10 cellular contexts compared by ENCODE assay signal in the genomic region with DNA sequence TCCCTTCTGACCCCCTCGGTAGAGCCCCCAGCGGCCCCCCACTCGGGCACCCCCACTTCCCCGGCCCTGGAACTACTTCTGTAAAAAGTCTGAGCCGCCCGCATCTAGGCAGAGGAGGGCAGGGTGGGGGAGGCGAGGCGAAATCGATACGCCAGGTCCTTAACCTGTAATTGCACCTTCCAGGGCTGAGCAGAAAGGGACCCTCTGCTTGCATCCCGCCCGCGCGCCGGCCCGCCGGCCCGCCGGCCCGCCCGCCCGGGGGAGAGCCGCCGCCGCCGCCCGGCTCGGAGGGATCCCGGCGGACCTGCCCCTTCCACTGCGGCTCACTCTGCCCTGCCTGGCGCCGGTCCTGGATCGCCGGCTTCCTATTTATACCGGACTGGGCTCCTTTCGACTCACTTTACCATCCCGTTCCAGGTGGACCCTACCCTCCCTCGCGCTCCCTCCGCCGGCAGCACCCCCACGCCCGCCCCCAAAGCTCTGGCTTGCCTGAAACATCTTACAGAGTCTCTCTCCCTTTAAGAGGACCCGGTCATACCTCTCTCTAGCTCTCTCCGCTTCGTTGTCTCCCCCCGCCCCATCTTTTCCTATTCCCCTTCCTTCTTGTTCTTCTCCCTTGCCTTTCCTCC. TPM values are rescaled to one million over a fixed set of nuclear protein-coding genes. Genes with fewer than 3 reads are reported as not detected.
DNase-seq lines count a peak whose midpoint lies in the region; ATAC-seq, FAIRE-seq and TF ChIP-seq lines count a peak whose summit lies in the region.
"Had no signal": no experiment of that assay in that cellular context is flagged by ENCODE, and none has a peak within 500 bp of the region (broad histone marks: within the 10 kb centered on the region; RNA-seq: fewer than 3 reads in every experiment).

No MANE protein-coding gene starts in this region.

- no peak overlapping the region for H3K27ac ChIP-seq in GM23338 (ENCODE audit: low read depth)
- peak overlapping the region in 2 of 4 donors; percentile 50 to 87 for H3K27ac ChIP-seq in Peyer's patch
- H3K27ac ChIP-seq in hepatocyte: no peak overlapping the region
- H3K27ac ChIP-seq in small intestine (ENCODE audit: low read depth in 1 of 2, low read length in 1 of 2): no peak overlapping the region

- no peaks in the 10 kb centered on the region for H3K36me3 Mint-ChIP-seq in GM23338 (ENCODE audit: low read depth)

- H3K9me2 ChIP-seq in GM23338 (ENCODE audit: insufficient read depth) (no peaks in the 10 kb centered on the region), hepatocyte (replicated peaks; ENCODE audit: insufficient read depth) (no peaks in the 10 kb centered on the region)

- H3K27ac Mint-ChIP-seq in GM23338: no peak overlapping the region
- H3K27ac Mint-ChIP-seq: activated T-helper 2 cell treated with anti-CD3 and anti-CD28 coated beads, Interferon-gamma antibody, Interleukin-2, Interleukin-4, amounts not matched to agents 10 μg/mL and 5 μg/mL and 100 μg/mL, durations not matched to agents 14 hours and 24 hours and 36 hours had no signal

- H3K4me2 ChIP-seq in GM23338: peak overlapping the region; percentile 99
- H3K4me2 ChIP-seq in hepatocyte: peak overlapping the region; percentile 97

- no peak for TF ChIP-seq POLR2A in Peyer's patch (IDR thresholded peaks at IDR 0.05)

- no peaks in the 10 kb centered on the region for H3K79me2 ChIP-seq in GM23338 (replicated peaks; ENCODE audit: insufficient read depth)
- H3K79me2 ChIP-seq in hepatocyte: no peaks in the 10 kb centered on the region

- peak overlapping the region; percentile 63; the same call in 1 of the 2 replicates for H2AFZ ChIP-seq in GM23338
- peak overlapping the region; percentile 55 for H2AFZ ChIP-seq in hepatocyte

- no peaks in the 10 kb centered on the region for H3K36me3 ChIP-seq in GM23338 (ENCODE audit: insufficient read depth)
- no peaks in the 10 kb centered on the region for H3K36me3 ChIP-seq in Peyer's patch
- H3K36me3 ChIP-seq in hepatocyte (replicated peaks; ENCODE audit: insufficient read depth, low read depth): no peaks in the 10 kb centered on the region
- no peaks in the 10 kb centered on the region for H3K36me3 ChIP-seq in small intestine (ENCODE audit: control insufficient read depth in 2 of 2, insufficient read depth in 2 of 2, low read length in 2 of 2)

- peaks cover 77% of the 10 kb centered on the region for H3K27me3 ChIP-seq in GM23338 (ENCODE audit: insufficient read depth)
- H3K27me3 ChIP-seq in Peyer's patch: peaks cover 0 to 25% of the 10 kb centered on the region in 2 donors
- peaks cover 70% of the 10 kb centered on the region for H3K27me3 ChIP-seq in hepatocyte
- H3K27me3 ChIP-seq in small intestine (ENCODE audit: control insufficient read depth in 2 of 2, insufficient read depth in 2 of 2, low read length in 2 of 2): peaks cover 0 to 25% of the 10 kb centered on the region in 2 donors

- H3K9me3 ChIP-seq in Peyer's patch (no peaks in the 10 kb centered on the region), hepatocyte (ENCODE audit: low read depth) (no peaks in the 10 kb centered on the region), small intestine (ENCODE audit: control insufficient read depth, low read depth) (no peaks in the 10 kb centered on the region)

- H3K4me3 ChIP-seq in GM23338 (peak overlapping the region; percentile 88), Peyer's patch (peak overlapping the region; percentile 40 to 59 (median 46)), hepatocyte (peak overlapping the region; percentile 60), small intestine (ENCODE audit: low read depth in 1 of 2, low read length in 2 of 2) (peak overlapping the region; percentile 25 to 35)

- peak; percentile 70 for DNase-seq in GM23338 (ENCODE audit: low spot score)
- peak; percentile 30 to 54 (median 52) for DNase-seq in Peyer's patch
- peak; percentile 35 for DNase-seq in hepatocyte (ENCODE audit: low spot score)
- no peak for DNase-seq in small intestine
- DNase-seq in kidney tubule cell (ENCODE audit: low spot score): no peak
- no peak for DNase-seq in SHP77 (lab: John Stamatoyannopoulos, UW)
- DNase-seq in NCI-H2107 treated with DMSO at 0.1 percent for 48 hours (lab: John Stamatoyannopoulos, UW; ENCODE audit: unreplicated experiment): no peak

- FAIRE-seq in small intestine (lab: Jason Lieb, UNC): no peak

- 4% methylated on average over 27 of the region's 48 CpGs for WGBS in hepatocyte (ENCODE audit: low lambda C conversion rate, missing lambda C conversion rate)
- 1 to 4% (median 3%) methylated on average over 29 to 48 of the region's 48 CpGs for WGBS in small intestine, 3 donors

- H3K4me3 Mint-ChIP-seq in GM23338: peak overlapping the region; percentile 92

- TF ChIP-seq CTCF in GM23338 (conservative IDR thresholded peaks at IDR 0.05; ENCODE audit: low read depth in 2 of 2): no peak
- no peak for TF ChIP-seq CTCF in Peyer's patch (IDR thresholded peaks at IDR 0.05)
- no peak for TF ChIP-seq CTCF in hepatocyte (IDR thresholded peaks at IDR 0.05; ENCODE audit: poor library complexity)

- peaks cover 47% of the 10 kb centered on the region for H3K4me1 Mint-ChIP-seq in GM23338

- peaks cover 46% of the 10 kb centered on the region for H3K4me1 ChIP-seq in GM23338 (ENCODE audit: insufficient read depth)
- peaks cover 0 to 27% (median 1%) of the 10 kb centered on the region in 4 donors for H3K4me1 ChIP-seq in Peyer's patch
- peaks cover 17% of the 10 kb centered on the region for H3K4me1 ChIP-seq in hepatocyte (ENCODE audit: insufficient read depth)
- peaks cover 2 to 4% of the 10 kb centered on the region in 2 donors for H3K4me1 ChIP-seq in small intestine (ENCODE audit: control insufficient read depth in 2 of 2, insufficient read depth in 1 of 2, low read depth in 1 of 2, low read length in 1 of 2)

- peak; percentile 33 for ATAC-seq in GM23338
- ATAC-seq in GM19455 (IDR thresholded peaks at IDR 0.05; ENCODE audit: unreplicated experiment): no peak

- peaks cover 45% of the 10 kb centered on the region for H3K27me3 Mint-ChIP-seq in GM23338 (ENCODE audit: insufficient read depth, low read depth, poor library complexity)

- peaks cover 9% of the 10 kb centered on the region; the same call in 1 of the 2 replicates for H3F3A ChIP-seq in GM23338 (replicated peaks; ENCODE audit: low read depth)

- H4K20me1 ChIP-seq in GM23338 (replicated peaks; ENCODE audit: insufficient read depth) (no peaks in the 10 kb centered on the region), hepatocyte (ENCODE audit: insufficient read depth, poor library complexity, severe bottlenecking) (no peaks in the 10 kb centered on the region)

- H3K9me3 Mint-ChIP-seq in GM23338: no peaks in the 10 kb centered on the region; the same call in 2 of the 3 replicates
- H3K9me3 Mint-ChIP-seq: activated T-helper 2 cell treated with anti-CD3 and anti-CD28 coated beads, Interferon-gamma antibody, Interleukin-2, Interleukin-4, amounts not matched to agents 10 μg/mL and 5 μg/mL and 100 μg/mL, durations not matched to agents 14 hours and 24 hours and 36 hours had no signal

TF ChIP-seq in GM23338, 12 proteins besides CTCF, POLR2A, EP300 and RAD21 (continues in another document):
- no peak for TF ChIP-seq EZH2phosphoT487 (IDR thresholded peaks at IDR 0.05; ENCODE audit: unreplicated experiment)
- no peak for TF ChIP-seq POLR2AphosphoS5 (IDR thresholded peaks at IDR 0.05; ENCODE audit: low read depth)

RNA-seq across cellular contexts. Expression of gene KLHL14, which starts 0.8 kb away (rescaled TPM):
- total RNA-seq in GM23338 (2014; rRNA removed; shearing (Covaris generic)): 0.78 and 1.9 TPM in 2 replicates
- polyA plus RNA-seq in GM23338 (2016; fragmentation: Nextera tagmentation; extraction: Ambion mirVana) (0.38 and 0.44 TPM in 2 replicates), hepatocyte (0.12 and 0.44 TPM in 2 replicates), small intestine (under 1 TPM in 1 of 3 donors, not detected in 2; 0.39 TPM)
- total RNA-seq in Peyer's patch (10 to 100 TPM in 1 of 4 donors, 1 to 10 TPM in 1, under 1 TPM in 2; 0.28 to 14.0 (median 1.1) TPM), hepatocyte (0.57 and 0.60 TPM in 2 replicates)
- total RNA-seq: activated T-helper 2 cell treated with anti-CD3 and anti-CD28 coated beads, Interferon-gamma antibody, Interleukin-2, Interleukin-4, amounts not matched to agents 10 μg/mL and 5 μg/mL and 100 μg/mL, durations not matched to agents 14 hours and 24 hours and 36 hours; pulmonary artery endothelial cell had no signal

Comparison
In these comparisons a context has a peak if more than half of its experiments do, and no peak if none do; other contexts are left out.
1. DNase-seq: peak in GM23338 (single experiment), Peyer's patch (3 of 3) and hepatocyte (single experiment); none in small intestine (single experiment), kidney tubule cell (single experiment), SHP77 (0 of 2) and NCI-H2107 treated with DMSO at 0.1 percent for 48 hours (single experiment).
2. H3K4me3 ChIP-seq: peak in every context shown above with its lines; median percentile 88 in GM23338; 60 in hepatocyte; 46 in Peyer's patch; 30 in small intestine.